22 cellular contexts compared by ENCODE assay signal in genomic region chr4:125760956-125761355, GRCh38.
"Had no signal": no experiment of that assay in that cellular context is flagged by ENCODE, and none has a peak within 500 bp of the region (broad histone marks: within the 10 kb centered on the region; RNA-seq: fewer than 3 reads in every experiment).

No MANE protein-coding gene starts in this region.

- H3K9me3 ChIP-seq: SJCRH30 had no signal

- ATAC-seq: HepG2, Panc1, PC-3, T-cell had no signal

- H3K4me3 ChIP-seq: SJCRH30 had no signal

- H3K27me3 ChIP-seq: SJCRH30 had no signal

- DNase-seq: IMR-90, Kasumi-1, MM.1S, NCI-H1092 treated with DMSO at 0.1 percent for 48 hours, NCI-H1436, NCI-H1694, NCI-H187 treated with DMSO at 0.1 percent for 48 hours, NCI-H2029 treated with DMSO at 0.1 percent for 48 hours, NCI-H2171 treated with DMSO at 0.1 percent for 48 hours, NCI-H345, NCI-H524, NCI-H526 treated with DMSO at 0.1 percent for 48 hours, NCI-H748 treated with DMSO at 0.1 percent for 48 hours, PC-3, SHP77 treated with DMSO at 0.1 percent for 48 hours, SJCRH30, SW 1271, T-cell had no signal

- H3K4me2 ChIP-seq: KMS-11 had no signal

- H3K36me3 ChIP-seq: SJCRH30 had no signal

- FAIRE-seq: HepG2 had no signal

- H3K4me1 ChIP-seq: SJCRH30 had no signal

- H3K27ac ChIP-seq: KMS-11, RWPE1, SJCRH30 had no signal

- H3K9ac ChIP-seq: KMS-11 had no signal
